ENCODE assay signal across 11 cellular contexts in the genomic region with DNA sequence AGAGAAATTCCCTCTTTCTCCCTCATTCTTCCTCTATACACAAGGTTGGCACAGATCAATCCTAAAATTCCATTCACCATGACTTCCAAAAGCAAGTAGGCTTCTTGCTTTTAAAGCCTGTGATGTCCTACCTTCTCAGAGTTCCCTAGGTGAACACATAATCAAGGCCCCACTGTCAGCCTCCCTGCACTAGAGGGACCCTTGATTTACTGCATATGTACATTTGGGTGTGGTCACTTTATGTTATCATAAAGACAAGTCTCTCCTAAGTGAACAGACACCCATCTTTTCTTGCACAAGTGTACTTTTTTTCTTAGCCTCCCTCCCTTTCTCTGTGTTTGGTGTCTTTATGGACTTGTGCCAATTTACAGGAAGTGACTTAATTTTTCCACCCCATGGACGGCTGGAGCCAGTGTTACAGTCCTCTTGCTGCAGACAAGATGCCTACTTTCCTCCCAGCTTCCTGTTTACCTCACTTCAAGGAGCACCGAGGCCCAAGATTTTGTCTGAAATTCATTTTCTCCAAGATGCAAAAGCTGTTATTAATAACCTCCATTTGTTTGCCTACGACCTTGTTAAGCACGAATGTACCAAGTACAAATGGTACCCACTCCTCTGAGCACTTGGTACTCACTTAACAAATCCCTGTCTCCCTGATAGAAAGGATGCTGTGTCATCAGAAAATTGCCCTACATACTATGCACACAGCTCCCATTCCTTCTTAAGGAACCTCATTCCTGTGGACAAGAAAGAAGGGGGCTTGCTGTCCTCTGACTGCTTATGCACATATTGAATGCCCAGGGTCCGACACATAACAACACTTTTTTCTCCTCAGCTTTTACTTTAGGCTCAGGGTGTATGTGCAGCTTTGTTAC.
A peak's percentile ranks its signal among the peaks of the same experiment; 100 is the strongest.
DNase-seq lines count a peak whose midpoint lies in the region; ATAC-seq, FAIRE-seq and TF ChIP-seq lines count a peak whose summit lies in the region.
"Had no signal": no experiment of that assay in that cellular context is flagged by ENCODE, and none has a peak within 500 bp of the region (broad histone marks: within the 10 kb centered on the region; RNA-seq: fewer than 3 reads in every experiment).

No MANE protein-coding gene starts in this region.

- H3K9ac ChIP-seq in astrocyte (ENCODE audit: low read length), result no peak overlapping the region
- H3K9ac ChIP-seq in HepG2 (ENCODE audit: insufficient read depth, low read depth, low read length), result no peak overlapping the region

- H3K4me3 ChIP-seq in astrocyte (ENCODE audit: insufficient read depth, low read depth, low read length) (no peak overlapping the region), HepG2 (replicated peaks in 1 of 3; ENCODE audit: insufficient read depth in 1 of 3, low read depth in 2 of 3, low read length in 3 of 3) (no peak overlapping the region), suprapubic skin (no peak overlapping the region)

- WGBS in HepG2 (ENCODE audit: low lambda C conversion rate), result 83% methylated on average over 5 of the region's 5 CpGs
- 59% methylated on average over 5 of the region's 5 CpGs for WGBS in suprapubic skin

- H3K79me2 ChIP-seq in astrocyte (ENCODE audit: insufficient read depth, low read length), result no peaks in the 10 kb centered on the region
- no peaks in the 10 kb centered on the region for H3K79me2 ChIP-seq in HepG2 (ENCODE audit: insufficient read depth, low read length)

- in situ Hi-C loops in HepG2 (cut with HindIII; ENCODE audit: extremely low pct_ligation_motif_present, low pct_unique_long_range_greater_than_20kb), result no loop called here

- no peak for FAIRE-seq in astrocyte (lab: Jason Lieb, UNC)
- FAIRE-seq in HepG2 (lab: Jason Lieb, UNC), result no peak

- intact Hi-C loops in HepG2 (cut with micrococcal nuclease; ENCODE audit: unreplicated experiment), result no loop called here

- no peaks in the 10 kb centered on the region for H3K9me3 ChIP-seq in astrocyte (ENCODE audit: insufficient read depth, low read depth, low read length)
- H3K9me3 ChIP-seq in HepG2 (ENCODE audit: low read length), result no peaks in the 10 kb centered on the region
- H3K9me3 ChIP-seq in suprapubic skin, result no peaks in the 10 kb centered on the region

- no peaks in the 10 kb centered on the region for H3K27me3 Mint-ChIP-seq in astrocyte (ENCODE audit: low read depth, unreplicated experiment)
- no peaks in the 10 kb centered on the region; the same call in 1 of the 2 replicates for H3K27me3 Mint-ChIP-seq in HFFc6 (ENCODE audit: insufficient read depth)

- H3K9me3 Mint-ChIP-seq in astrocyte (ENCODE audit: unreplicated experiment) (peaks cover 4% of the 10 kb centered on the region), HFFc6 (no peaks in the 10 kb centered on the region)
- H3K9me3 Mint-ChIP-seq: activated B cell treated with CpG ODN at 0.5 μM for 24 hours; activated T-cell treated with anti-CD3 and anti-CD28 coated beads, Interleukin-2, amount 50 U/mL, for 24 hours had no signal

- no peak; the same call in 2 of the 3 replicates for ATAC-seq in HepG2
- ATAC-seq in GM19467 (IDR thresholded peaks at IDR 0.05; ENCODE audit: unreplicated experiment), result no peak

- no peak for TF ChIP-seq CTCF in astrocyte (IDR thresholded peaks at IDR 0.05; ENCODE audit: insufficient read depth, low read depth, low read length)
- TF ChIP-seq CTCF in HepG2 (CRISPR knock-in tag; IDR thresholded peaks at IDR 0.05), result no peak
- no peak for TF ChIP-seq CTCF in suprapubic skin (IDR thresholded peaks at IDR 0.05)
- TF ChIP-seq CTCF in HFFc6 (IDR thresholded peaks at IDR 0.05), result no peak

- DNase-seq in Daoy (ENCODE audit: low read depth), result peak; percentile 69
- peak; percentile 83 for DNase-seq in M059J (ENCODE audit: low read depth)
- peak; percentile 39 for DNase-seq in astrocyte (ENCODE audit: low read depth)
- DNase-seq in HepG2 (ENCODE audit: low spot score), result no peak
- no peak for DNase-seq in ecto neural progenitor cell (ENCODE audit: low spot score)
- no peak for DNase-seq in suprapubic skin (ENCODE audit: low spot score in 2 of 2)
- no peak for DNase-seq in HFFc6
- DNase-seq: activated B cell treated with CpG ODN at 0.5 μM for 24 hours; activated T-cell treated with anti-CD3 and anti-CD28 coated beads, Interleukin-2, amount 50 U/mL, for 24 hours; NCI-H2227 treated with DMSO at 0.1 percent for 48 hours had no signal

- TF ChIP-seq POLR2A in HepG2 (IDR thresholded peaks at IDR 0.05; ENCODE audit: insufficient read depth in 1 of 2, low read depth in 2 of 2, low read length in 2 of 2) (no peak), suprapubic skin (IDR thresholded peaks at IDR 0.05) (no peak)

- no peak for TF ChIP-seq EP300 in HepG2 (IDR thresholded peaks at IDR 0.05; ENCODE audit: low read depth in 2 of 2, low read length in 2 of 2)
- no peak for TF ChIP-seq EP300 in HepG2 (CRISPR knock-in tag; IDR thresholded peaks at IDR 0.05; ENCODE audit: borderline replicate concordance)
- TF ChIP-seq EP300 in suprapubic skin (IDR thresholded peaks at IDR 0.05), result no peak

- no TSS peak for BruUV-seq in HepG2 (replicated peaks; lab: Mats Ljungman, UMichigan)

- H3K4me1 ChIP-seq in astrocyte (ENCODE audit: insufficient read depth, low read length) (peaks cover 30% of the 10 kb centered on the region), HepG2 (ENCODE audit: insufficient read depth, low read length) (peaks cover 32% of the 10 kb centered on the region), suprapubic skin (peaks cover 15% of the 10 kb centered on the region)

- POLR2A ChIA-PET in HepG2 (lab: Yijun Ruan, JAX), result no interaction called here

- H3K27ac Mint-ChIP-seq in astrocyte (ENCODE audit: unreplicated experiment) (no peak overlapping the region), HFFc6 (no peak overlapping the region)
- H3K27ac Mint-ChIP-seq: activated B cell treated with CpG ODN at 0.5 μM for 24 hours; activated T-cell treated with anti-CD3 and anti-CD28 coated beads, Interleukin-2, amount 50 U/mL, for 24 hours had no signal

- CTCF ChIA-PET in HepG2 (lab: Yijun Ruan, JAX; ENCODE audit: low intra/inter-chr PET ratio, low total read pairs), result no interaction called here

- H3K27me3 ChIP-seq in astrocyte (ENCODE audit: insufficient read depth, low read length) (no peaks in the 10 kb centered on the region), HepG2 (ENCODE audit: control insufficient read depth in 1 of 2, insufficient read depth in 2 of 2, low read length in 2 of 2) (no peaks in the 10 kb centered on the region), suprapubic skin (no peaks in the 10 kb centered on the region)

- H3K27ac ChIP-seq in astrocyte (ENCODE audit: low read depth, low read length), result no peak overlapping the region
- no peak overlapping the region for H3K27ac ChIP-seq in HepG2 (ENCODE audit: extremely low read length, insufficient read depth, low read length)
- H3K27ac ChIP-seq in suprapubic skin, result no peak overlapping the region

- no peak for TF ChIP-seq RAD21 in HepG2 (CRISPR knock-in tag; IDR thresholded peaks at IDR 0.05)

- H2AFZ ChIP-seq in astrocyte (ENCODE audit: low read depth, low read length) (no peak overlapping the region), HepG2 (ENCODE audit: low read length) (no peak overlapping the region)

- H4K20me1 ChIP-seq in astrocyte (ENCODE audit: insufficient read depth, low read length) (no peaks in the 10 kb centered on the region), HepG2 (ENCODE audit: insufficient read depth, low read length) (no peaks in the 10 kb centered on the region)

- H3K4me2 ChIP-seq in astrocyte (ENCODE audit: low read length) (no peak overlapping the region), HepG2 (ENCODE audit: low read depth, low read length) (no peak overlapping the region)

- peaks cover 2% of the 10 kb centered on the region for H3K36me3 Mint-ChIP-seq in astrocyte (ENCODE audit: low read depth, unreplicated experiment)
- H3K36me3 Mint-ChIP-seq in HFFc6 (ENCODE audit: low read depth), result 0 out of 2 replicates have a peak, but pooled peaks cover 5% of the 10 kb centered on the region

- peaks cover 66% of the 10 kb centered on the region for H3K4me1 Mint-ChIP-seq in astrocyte (ENCODE audit: low read depth, unreplicated experiment)
- H3K4me1 Mint-ChIP-seq in HFFc6 (ENCODE audit: low read depth), result peaks cover 79% of the 10 kb centered on the region

- H3K4me3 Mint-ChIP-seq in astrocyte (ENCODE audit: unreplicated experiment) (no peak overlapping the region), HFFc6 (no peak overlapping the region)
- H3K4me3 Mint-ChIP-seq: activated B cell treated with CpG ODN at 0.5 μM for 24 hours; activated T-cell treated with anti-CD3 and anti-CD28 coated beads, Interleukin-2, amount 50 U/mL, for 24 hours had no signal

- H3K36me3 ChIP-seq in astrocyte (ENCODE audit: insufficient read depth, low read length) (no peaks in the 10 kb centered on the region), HepG2 (replicated peaks in 1 of 2; ENCODE audit: control insufficient read depth in 1 of 2, insufficient read depth in 2 of 2, low read length in 2 of 2) (no peaks in the 10 kb centered on the region; a peak in 1 of 5 replicates), suprapubic skin (no peaks in the 10 kb centered on the region)

TF ChIP-seq in HepG2, 621 proteins besides CTCF, POLR2A, EP300 and RAD21:
- peak; percentile 78 for TF ChIP-seq MAFK (conservative IDR thresholded peaks at IDR 0.05 in 1 of 2, IDR thresholded peaks at IDR 0.05 in 1 of 2; ENCODE audit: low read length in 2 of 2)
- TF ChIP-seq MAFF (IDR thresholded peaks at IDR 0.05; ENCODE audit: low read depth, low read length), result peak; percentile 76
- TF ChIP-seq ZNF598 (CRISPR knock-in tag; IDR thresholded peaks at IDR 0.05; ENCODE audit: borderline replicate concordance), result no peak

Comparison
In these comparisons a context has a peak if more than half of its experiments do, and no peak if none do; other contexts are left out.
1. DNase-seq: peak in Daoy (single experiment), M059J (single experiment) and astrocyte (single experiment); none in HepG2 (single experiment), ecto neural progenitor cell (single experiment), suprapubic skin (0 of 2) and HFFc6 (single experiment).